In the genomic region with DNA sequence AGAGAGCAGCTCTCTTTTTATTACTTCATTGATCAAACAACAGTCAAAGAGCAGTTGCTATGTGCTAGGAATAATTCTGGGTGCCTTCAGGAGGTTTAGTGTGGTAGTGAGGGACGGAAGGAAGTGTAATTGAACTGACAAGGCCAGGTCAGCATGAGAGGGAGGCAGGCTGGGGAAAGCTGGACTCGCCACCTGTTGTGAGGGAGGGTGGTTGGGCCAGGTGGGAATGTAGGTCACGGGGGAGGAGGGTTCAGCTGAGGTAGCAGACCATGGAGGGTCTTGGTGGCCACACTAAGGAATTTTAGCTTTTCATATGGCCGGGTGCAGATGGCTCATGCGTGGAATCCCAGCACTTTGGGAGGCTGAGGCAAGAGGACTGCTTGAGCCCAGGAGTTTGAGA, we compare ENCODE assay signal across 17 cellular contexts. TPM values are rescaled to one million over a fixed set of nuclear protein-coding genes. Genes with fewer than 3 reads are reported as not detected.
DNase-seq lines count a peak whose midpoint lies in the region; ATAC-seq lines count a peak whose summit lies in the region.
"Had no signal": no experiment of that assay in that cellular context is flagged by ENCODE, and none has a peak within 500 bp of the region (broad histone marks: within the 10 kb centered on the region; RNA-seq: fewer than 3 reads in every experiment).

No MANE protein-coding gene starts in this region.

- H3K4me3 Mint-ChIP-seq in naive thymus-derived CD4-positive, alpha-beta T cell: peak overlapping the region in 4 of 10 donors; percentile 6 to 87 (median 31)

- peaks cover 7 to 11% of the 10 kb centered on the region in 2 donors for H3K4me1 ChIP-seq in naive thymus-derived CD4-positive, alpha-beta T cell (ENCODE audit: control insufficient read depth in 2 of 2, insufficient read depth in 2 of 2, low read length in 2 of 2)
- H3K4me1 ChIP-seq: colonic mucosa had no signal

- H3K9me3 ChIP-seq in naive thymus-derived CD4-positive, alpha-beta T cell (ENCODE audit: control insufficient read depth in 2 of 3, low read length in 3 of 3): no peaks in the 10 kb centered on the region
- H3K9me3 ChIP-seq: A549, colonic mucosa, gastroesophageal sphincter had no signal

- peaks cover 0 to 21% (median 4%) of the 10 kb centered on the region in 3 experiments for H3K36me3 ChIP-seq in naive thymus-derived CD4-positive, alpha-beta T cell (ENCODE audit: control insufficient read depth in 2 of 3, insufficient read depth in 3 of 3, low read length in 3 of 3)
- H3K36me3 ChIP-seq: colonic mucosa had no signal

- peaks cover 5 to 15% (median 14%) of the 10 kb centered on the region in 7 donors for H3K4me1 Mint-ChIP-seq in naive thymus-derived CD4-positive, alpha-beta T cell

- H3K27ac ChIP-seq in angular gyrus (ENCODE audit: low read depth, low read length) (peak overlapping the region; percentile 34), substantia nigra (ENCODE audit: low read depth, low read length, poor library complexity, severe bottlenecking) (peak overlapping the region; percentile 92)
- no peak overlapping the region for H3K27ac ChIP-seq in naive thymus-derived CD4-positive, alpha-beta T cell (ENCODE audit: low read depth, low read length)
- H3K27ac ChIP-seq: A549, colonic mucosa, gastroesophageal sphincter had no signal

- DNase-seq in activated effector memory CD4-positive, alpha-beta T cell treated with anti-CD3 and anti-CD28 coated beads, Interleukin-2, amount 50 U/mL, for 16 hours: peak; percentile 41
- no peak for DNase-seq in activated effector memory CD4-positive, alpha-beta T cell treated with Interleukin-2 at 50 U/mL for 16 hours
- no peak for DNase-seq in naive thymus-derived CD4-positive, alpha-beta T cell
- peak in 1 of 49 donors; percentile 53 for DNase-seq in substantia nigra (lab: John Stamatoyannopoulos, UW)
- no peak for DNase-seq in epidermal melanocyte (ENCODE audit: insufficient read length, low spot score)
- no peak for DNase-seq in CD1c-positive myeloid dendritic cell (ENCODE audit: extremely low spot score)
- no peak for DNase-seq in NCI-H526 (lab: John Stamatoyannopoulos, UW)
- DNase-seq: activated CD4-positive, alpha-beta memory T cell treated with anti-CD3 and anti-CD28 coated beads, Interleukin-2, amount 10 ng/mL, durations not matched to agents 7 days and 5 days; colonic mucosa; H9; NCI-H1417 treated with DMSO at 0.1 percent for 48 hours; NCI-H2227 treated with DMSO at 0.1 percent for 48 hours; stimulated activated CD4-positive, alpha-beta T cell treated with anti-CD3 and anti-CD28 coated beads, Interleukin-12 subunit alpha, Interleukin-12 subunit beta, amount 100 ng/mL, for 4 hours; trophoblast cell had no signal

- H3K4me3 ChIP-seq in naive thymus-derived CD4-positive, alpha-beta T cell (ENCODE audit: low read length): no peak overlapping the region
- H3K4me3 ChIP-seq: A549, colonic mucosa, gastroesophageal sphincter had no signal

- H3K9me3 Mint-ChIP-seq in naive thymus-derived CD4-positive, alpha-beta T cell: peaks cover 0 to 4% (median 0%) of the 10 kb centered on the region in 11 donors
- H3K9me3 Mint-ChIP-seq: activated CD4-positive, alpha-beta memory T cell treated with anti-CD3 and anti-CD28 coated beads, Interleukin-2, amount 10 ng/mL, durations not matched to agents 7 days and 5 days; H9 had no signal

- CTCF ChIA-PET in naive thymus-derived CD4-positive, alpha-beta T cell (lab: Charles Lee): interaction anchor here (0.8 kb wide), 1 partner anchor 58 kb away, joined by 3 read pairs; the partner anchor contains the start of gene PARL

- POLR2A ChIA-PET in naive thymus-derived CD4-positive, alpha-beta T cell (lab: Charles Lee): interaction anchor here (1.7 kb wide), 1 partner anchor 11 kb away, joined by 4 read pairs; no protein-coding TSS in a partner anchor

- peak overlapping the region in 7 of 9 donors; percentile 1 to 71 (median 8) for H3K27ac Mint-ChIP-seq in naive thymus-derived CD4-positive, alpha-beta T cell
- H3K27ac Mint-ChIP-seq: activated CD4-positive, alpha-beta memory T cell treated with anti-CD3 and anti-CD28 coated beads, Interleukin-2, amount 10 ng/mL, durations not matched to agents 7 days and 5 days had no signal

- peaks cover 0 to 7% (median 3%) of the 10 kb centered on the region in 5 donors for H3K36me3 Mint-ChIP-seq in naive thymus-derived CD4-positive, alpha-beta T cell

- ATAC-seq in naive thymus-derived CD4-positive, alpha-beta T cell: no peak
- ATAC-seq: A549, gastroesophageal sphincter had no signal

- intact Hi-C loops in naive thymus-derived CD4-positive, alpha-beta T cell (cut with micrococcal nuclease): no loop called here

- H3K27me3 Mint-ChIP-seq in naive thymus-derived CD4-positive, alpha-beta T cell: peaks cover 0 to 22% (median 0%) of the 10 kb centered on the region in 5 donors

- H3K27me3 ChIP-seq in naive thymus-derived CD4-positive, alpha-beta T cell (ENCODE audit: control insufficient read depth in 2 of 2, insufficient read depth in 2 of 2, low read length in 2 of 2): no peaks in the 10 kb centered on the region
- H3K27me3 ChIP-seq: colonic mucosa, gastroesophageal sphincter had no signal

RNA-seq across cellular contexts. Expression of gene MAP6D1, which starts 1.5 kb away (rescaled TPM):
- 1 to 10 TPM in 3 of 5 experiments, under 1 TPM in 2; 0.81 to 2.9 (median 1.2) TPM for total RNA-seq in naive thymus-derived CD4-positive, alpha-beta T cell
- polyA plus RNA-seq in naive thymus-derived CD4-positive, alpha-beta T cell: not detected

RNA-seq across cellular contexts. Expression of gene PARL, which starts 57.8 kb away (rescaled TPM):
- total RNA-seq in naive thymus-derived CD4-positive, alpha-beta T cell: 10 to 100 TPM; 41.6 to 50.4 (median 47.1) TPM
- 100 to 1,000 TPM; 123 to 130 TPM for polyA plus RNA-seq in naive thymus-derived CD4-positive, alpha-beta T cell
